8 cellular contexts compared by ENCODE assay signal in the genomic region with DNA sequence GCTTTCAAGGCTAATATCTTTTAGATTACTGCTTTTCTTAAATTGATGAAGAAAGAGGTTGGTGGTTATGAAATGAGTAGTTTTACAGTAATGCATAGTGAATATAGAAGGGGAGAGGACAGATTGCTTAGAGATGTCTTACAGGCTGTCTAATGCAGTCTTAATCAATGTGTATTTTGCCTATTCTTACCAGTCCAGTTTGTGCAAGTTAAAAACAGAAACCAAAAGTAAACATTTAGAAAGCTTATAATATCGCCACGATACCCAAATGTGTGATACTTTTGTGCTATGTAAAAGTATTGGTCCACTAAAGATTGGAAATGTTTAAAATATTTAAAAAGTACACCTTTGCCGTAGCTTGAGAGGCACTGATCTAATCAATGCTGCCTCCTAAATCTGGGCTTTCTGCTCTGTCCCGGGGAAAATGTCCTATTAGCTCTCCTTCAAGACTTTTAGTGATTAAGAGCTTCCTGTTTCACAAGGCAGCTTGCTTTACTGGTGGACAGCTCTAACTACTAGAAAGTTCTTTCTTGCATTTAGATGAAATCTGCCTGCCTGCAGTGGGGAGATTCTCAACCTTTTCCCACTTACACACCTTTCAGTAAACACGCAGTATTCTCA.
DNase-seq lines count a peak whose midpoint lies in the region; ATAC-seq, FAIRE-seq and TF ChIP-seq lines count a peak whose summit lies in the region.

No MANE protein-coding gene starts in this region.

- no peak for DNase-seq in GM12891 (ENCODE audit: insufficient read length, low spot score)
- no peak for DNase-seq in LNCaP clone FGC (ENCODE audit: low read depth)
- DNase-seq in endothelial cell of umbilical vein (ENCODE audit: low read depth, low spot score): peak; percentile 34
- peak; percentile 11 for DNase-seq in prostate gland (ENCODE audit: low spot score)
- no peak for DNase-seq in NK-92 (lab: John Stamatoyannopoulos, UW; ENCODE audit: unreplicated experiment)
- DNase-seq in omental fat pad (ENCODE audit: low spot score): no peak
- DNase-seq in NCI-H1417 treated with DMSO at 0.1 percent for 48 hours (lab: John Stamatoyannopoulos, UW): no peak
- no peak for DNase-seq in GM10248 (ENCODE audit: extremely low spot score)

- peak overlapping the region; percentile 37; the same call in 1 of the 2 replicates for H3K4me3 ChIP-seq in LNCaP clone FGC (ENCODE audit: low read depth, low read length)
- H3K4me3 ChIP-seq in endothelial cell of umbilical vein (replicated peaks in 1 of 3; ENCODE audit: insufficient read depth in 1 of 3, low read depth in 1 of 3, low read length in 3 of 3): peak overlapping the region in 2 of 3 experiments; percentile 41 to 65
- H3K4me3 ChIP-seq in prostate gland: peak overlapping the region; percentile 19 to 23

- H3K9me3 ChIP-seq in endothelial cell of umbilical vein (replicated peaks; ENCODE audit: control insufficient read depth, insufficient read depth, low read length): no peaks in the 10 kb centered on the region
- no peaks in the 10 kb centered on the region for H3K9me3 ChIP-seq in prostate gland

- BruUV-seq in endothelial cell of umbilical vein (replicated peaks; lab: Mats Ljungman, UMichigan): no TSS peak

- H3K36me3 ChIP-seq in endothelial cell of umbilical vein (ENCODE audit: control insufficient read depth in 2 of 2, extremely low read depth in 1 of 2, insufficient read depth in 2 of 2, low read length in 2 of 2) (no peaks in the 10 kb centered on the region), prostate gland (no peaks in the 10 kb centered on the region)

- peaks cover 3% of the 10 kb centered on the region for H3K4me1 ChIP-seq in endothelial cell of umbilical vein (ENCODE audit: control insufficient read depth, extremely low read depth, insufficient read depth, low read length)
- no peaks in the 10 kb centered on the region for H3K4me1 ChIP-seq in prostate gland (replicated peaks)

- CTCF ChIA-PET in endothelial cell of umbilical vein (lab: Charles Lee): interaction anchor here (0.9 to 7.9 kb wide), 12 partner anchors 8 to 806 kb away, joined by 3 to 168 read pairs (median 4); no protein-coding TSS in a partner anchor
- CTCF ChIA-PET in GM10248 (lab: Yijun Ruan, JAX): interaction anchor here (0.9 to 3.0 kb wide), 9 partner anchors 9 to 119 kb away, joined by 3 to 19 read pairs (median 4); no protein-coding TSS in a partner anchor

- H3K4me2 ChIP-seq in endothelial cell of umbilical vein (ENCODE audit: insufficient read depth, low read length): peak overlapping the region; percentile 91

- H3K27ac ChIP-seq in endothelial cell of umbilical vein (ENCODE audit: insufficient read depth, low read depth, low read length): peak overlapping the region; percentile 41
- H3K27ac ChIP-seq in prostate gland: peak overlapping the region; percentile 51 to 71

- no peak for TF ChIP-seq CTCF in LNCaP clone FGC (IDR thresholded peaks at IDR 0.05; ENCODE audit: control insufficient read depth, extremely low read depth, insufficient read depth)
- no peak for TF ChIP-seq CTCF in endothelial cell of umbilical vein (IDR thresholded peaks at IDR 0.05; ENCODE audit: extremely low read depth in 1 of 2, insufficient read depth in 1 of 2, low read depth in 1 of 2, low read length in 2 of 2)
- no peak for TF ChIP-seq CTCF in prostate gland (IDR thresholded peaks at IDR 0.05)
- no peak for TF ChIP-seq CTCF in omental fat pad (IDR thresholded peaks at IDR 0.05)
- TF ChIP-seq CTCF in GM10248 (IDR thresholded peaks at IDR 0.05; ENCODE audit: control extremely low read depth, extremely low read depth, low read depth, missing control alignments): no peak

- WGBS in prostate gland: 36% methylated on average over 5 of the region's 5 CpGs

- FAIRE-seq in GM12891 (lab: Jason Lieb, UNC) (peak; percentile 16), endothelial cell of umbilical vein (lab: Jason Lieb, UNC) (no peak)

- H4K20me1 ChIP-seq in endothelial cell of umbilical vein (replicated peaks; ENCODE audit: control insufficient read depth, extremely low read depth, insufficient read depth, low read length): no peaks in the 10 kb centered on the region

- intact Hi-C loops in endothelial cell of umbilical vein (cut with micrococcal nuclease): loop anchor here (1.0 to 5.0 kb wide), 2 partner anchors 214 to 786 kb away; no protein-coding TSS in a partner anchor
- intact Hi-C loops in prostate gland (cut with DNase I): loop anchor here (5.0 to 10.0 kb wide), 2 partner anchors 699 to 787 kb away; a partner anchor contains a TSS

- TF ChIP-seq POLR2A in GM12891 (IDR thresholded peaks at IDR 0.05; ENCODE audit: low read depth, low read length): no peak
- TF ChIP-seq POLR2A in endothelial cell of umbilical vein (IDR thresholded peaks at IDR 0.05; ENCODE audit: low read depth, low read length): no peak
- TF ChIP-seq POLR2A in prostate gland (IDR thresholded peaks at IDR 0.05): no peak

- H3K9me1 ChIP-seq in endothelial cell of umbilical vein (replicated peaks; ENCODE audit: control insufficient read depth, extremely low read depth, insufficient read depth, low read length): no peaks in the 10 kb centered on the region

- dilution Hi-C loops in endothelial cell of umbilical vein (cut with MboI; ENCODE audit: extremely low pct_ligation_motif_present, low sequenced_read_pairs): no loop called here

- POLR2A ChIA-PET in endothelial cell of umbilical vein (lab: Charles Lee): no interaction called here
- POLR2A ChIA-PET in GM10248 (lab: Yijun Ruan, JAX): no interaction called here

- H3K27me3 ChIP-seq in endothelial cell of umbilical vein (ENCODE audit: control insufficient read depth in 2 of 2, insufficient read depth in 2 of 2, low read length in 2 of 2) (no peaks in the 10 kb centered on the region), prostate gland (replicated peaks; ENCODE audit: insufficient read depth) (no peaks in the 10 kb centered on the region)

- H2AFZ ChIP-seq in endothelial cell of umbilical vein (ENCODE audit: low read depth, low read length): peak overlapping the region; percentile 31

- H3K9ac ChIP-seq in endothelial cell of umbilical vein (replicated peaks; ENCODE audit: extremely low read depth, insufficient read depth, low read length): peak overlapping the region; percentile 46

- no peaks in the 10 kb centered on the region for H3K79me2 ChIP-seq in endothelial cell of umbilical vein (ENCODE audit: control insufficient read depth, insufficient read depth, low read length)

- ATAC-seq in omental fat pad (ENCODE audit: low FRiP score): no peak

TF ChIP-seq in GM12891, 5 proteins besides CTCF, POLR2A, EP300 and RAD21:
- no peak for TF ChIP-seq POU2F2 (IDR thresholded peaks at IDR 0.05; ENCODE audit: low read depth, low read length)
- no peak for TF ChIP-seq PAX5 (IDR thresholded peaks at IDR 0.05; ENCODE audit: insufficient read depth, low read length, severe bottlenecking)
- TF ChIP-seq TAF1 (IDR thresholded peaks at IDR 0.05; ENCODE audit: low read depth, low read length): no peak
- TF ChIP-seq POLR2AphosphoS5 (IDR thresholded peaks at IDR 0.05; ENCODE audit: low read depth, low read length): no peak
- TF ChIP-seq SPI1 (IDR thresholded peaks at IDR 0.05; ENCODE audit: low read depth, low read length): no peak

TF ChIP-seq in endothelial cell of umbilical vein, 7 proteins besides CTCF, POLR2A, EP300 and RAD21:
- TF ChIP-seq FOS (IDR thresholded peaks at IDR 0.05; ENCODE audit: borderline replicate concordance, insufficient read depth, low read length) (no peak), EZH2 (IDR thresholded peaks at IDR 0.05; ENCODE audit: borderline replicate concordance, low read depth, low read length, severe bottlenecking) (no peak), GATA2 (IDR thresholded peaks at IDR 0.05; ENCODE audit: insufficient read depth, insufficient read length, low read depth, low read length) (no peak), JUN (IDR thresholded peaks at IDR 0.05; ENCODE audit: borderline replicate concordance, insufficient read depth, insufficient read length, low read depth) (no peak), POLR2AphosphoS5 (IDR thresholded peaks at IDR 0.05; ENCODE audit: insufficient read depth, low read depth, low read length) (no peak), MYC (IDR thresholded peaks at IDR 0.05; ENCODE audit: low read depth, low read length) (no peak)
- TF ChIP-seq, protein P1, sequence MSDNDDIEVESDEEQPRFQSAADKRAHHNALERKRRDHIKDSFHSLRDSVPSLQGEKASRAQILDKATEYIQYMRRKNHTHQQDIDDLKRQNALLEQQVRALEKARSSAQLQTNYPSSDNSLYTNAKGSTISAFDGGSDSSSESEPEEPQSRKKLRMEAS (IDR thresholded peaks at IDR 0.05; ENCODE audit: insufficient read depth, insufficient read length): no peak

Comparison
In these comparisons a context has a peak if more than half of its experiments do, and no peak if none do; other contexts are left out.
1. DNase-seq: peak in endothelial cell of umbilical vein (single experiment) and prostate gland (single experiment); none in GM12891 (single experiment), LNCaP clone FGC (single experiment), NK-92 (single experiment), omental fat pad (single experiment), NCI-H1417 treated with DMSO at 0.1 percent for 48 hours (single experiment) and GM10248 (single experiment).
2. Peak in every context shown above with its lines, with median percentiles within 50 percentile points of each other: H3K4me3 ChIP-seq.